In genomic region chr10:125719173-125720001, GRCh38 we compare ENCODE assay signal across 8 cellular contexts. TPM values are rescaled to one million over a fixed set of nuclear protein-coding genes. Genes with fewer than 3 reads are reported as not detected.
DNase-seq lines count a peak whose midpoint lies in the region; ATAC-seq, FAIRE-seq and TF ChIP-seq lines count a peak whose summit lies in the region.

A gene with protein sequence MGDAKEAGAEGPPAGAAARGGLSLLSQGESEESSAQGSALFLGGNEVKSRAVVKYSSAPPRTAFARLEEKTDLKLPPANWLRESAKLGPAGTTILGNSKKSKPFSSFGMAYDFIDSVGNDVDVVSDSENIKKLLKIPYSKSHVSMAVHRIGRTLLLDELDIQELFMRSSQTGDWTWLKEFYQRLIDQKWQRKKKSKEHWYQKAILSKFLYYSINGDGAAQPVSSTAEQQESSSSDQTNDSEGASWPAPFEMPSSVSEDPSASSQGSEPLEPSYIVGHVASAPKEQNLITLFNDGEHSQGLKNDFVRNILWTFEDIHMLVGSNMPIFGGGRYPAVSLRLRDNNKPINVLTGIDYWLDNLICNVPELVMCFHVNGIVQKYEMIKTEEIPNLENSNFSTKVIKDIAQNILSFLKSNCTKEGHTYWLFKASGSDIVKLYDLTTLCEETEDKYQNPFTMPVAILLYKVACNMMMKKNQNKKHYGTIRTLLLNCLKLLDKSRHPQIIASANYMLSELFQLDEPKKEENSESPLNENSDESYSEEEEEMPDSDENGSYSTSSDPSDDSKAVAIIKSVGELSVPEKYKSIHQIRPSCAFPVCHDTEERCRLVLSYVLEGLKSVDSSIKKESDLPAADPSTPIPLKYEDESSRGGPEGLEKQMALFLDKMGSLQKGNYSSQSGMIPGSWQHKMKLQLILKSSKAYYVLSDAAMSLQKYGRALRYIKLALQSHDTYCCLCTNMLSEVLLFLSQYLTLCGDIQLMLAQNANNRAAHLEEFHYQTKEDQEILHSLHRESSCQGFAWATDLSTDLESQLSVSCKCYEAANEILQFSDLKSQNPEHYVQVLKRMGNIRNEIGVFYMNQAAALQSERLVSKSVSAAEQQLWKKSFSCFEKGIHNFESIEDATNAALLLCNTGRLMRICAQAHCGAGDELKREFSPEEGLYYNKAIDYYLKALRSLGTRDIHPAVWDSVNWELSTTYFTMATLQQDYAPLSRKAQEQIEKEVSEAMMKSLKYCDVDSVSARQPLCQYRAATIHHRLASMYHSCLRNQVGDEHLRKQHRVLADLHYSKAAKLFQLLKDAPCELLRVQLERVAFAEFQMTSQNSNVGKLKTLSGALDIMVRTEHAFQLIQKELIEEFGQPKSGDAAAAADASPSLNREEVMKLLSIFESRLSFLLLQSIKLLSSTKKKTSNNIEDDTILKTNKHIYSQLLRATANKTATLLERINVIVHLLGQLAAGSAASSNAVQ (plus strand): TSS chr10:125719709. CDS start chr10:125719808, 99 bp downstream.

- peak; percentile 98 to 99 for ATAC-seq in natural killer cell treated with Interleukin-12 subunit alpha and Interleukin-12 subunit beta and Interleukin-15 and Interleukin-18, amount 100 ng/mL, for 72 hours
- ATAC-seq in stimulated activated naive CD8-positive, alpha-beta T cell treated with anti-CD3 and anti-CD28 coated beads, Interleukin-15, Interleukin-2, amounts not matched to agents 100 U/mL and 50 U/mL, for 24 hours: peak; percentile 98

- no peaks in the 10 kb centered on the region for H3K27me3 ChIP-seq in Loucy (ENCODE audit: insufficient read depth, low read length, poor library complexity, severe bottlenecking)

- peaks cover 8 to 23% of the 10 kb centered on the region in 2 donors for H3K4me1 Mint-ChIP-seq in natural killer cell treated with Interleukin-12 subunit alpha and Interleukin-12 subunit beta and Interleukin-15 and Interleukin-18, amount 100 ng/mL, for 72 hours (ENCODE audit: low read depth in 2 of 2)

- H3K9me3 ChIP-seq in Loucy (ENCODE audit: insufficient read depth, low read depth, low read length): no peaks in the 10 kb centered on the region

- peaks cover 20% of the 10 kb centered on the region for H3K36me3 Mint-ChIP-seq in natural killer cell treated with Interleukin-12 subunit alpha and Interleukin-12 subunit beta and Interleukin-15 and Interleukin-18, amount 100 ng/mL, for 72 hours

- H3K27me3 Mint-ChIP-seq in natural killer cell treated with Interleukin-12 subunit alpha and Interleukin-12 subunit beta and Interleukin-15 and Interleukin-18, amount 100 ng/mL, for 72 hours: no peaks in the 10 kb centered on the region

- H3F3A ChIP-seq in Loucy (ENCODE audit: low read depth): no peaks in the 10 kb centered on the region

- peaks cover 29% of the 10 kb centered on the region for H3K4me1 ChIP-seq in Loucy (ENCODE audit: insufficient read depth, low read length, poor library complexity, severe bottlenecking)

- H3K27ac Mint-ChIP-seq in natural killer cell treated with Interleukin-12 subunit alpha and Interleukin-12 subunit beta and Interleukin-15 and Interleukin-18, amount 100 ng/mL, for 72 hours: peak within 1 kb of the TSS; percentile 89 to 92

- H3K4me3 Mint-ChIP-seq in natural killer cell treated with Interleukin-12 subunit alpha and Interleukin-12 subunit beta and Interleukin-15 and Interleukin-18, amount 100 ng/mL, for 72 hours: peak within 1 kb of the TSS; percentile 96

- H2AFZ ChIP-seq in Loucy (ENCODE audit: low read length): peak within 1 kb of the TSS; percentile 82

- peak within 1 kb of the TSS; percentile 84 for H3K4me2 ChIP-seq in Loucy (ENCODE audit: low read depth, low read length, poor library complexity, severe bottlenecking)

- peak; percentile 97 for FAIRE-seq in H54 (lab: Jason Lieb, UNC)

- H3K79me2 ChIP-seq in Loucy (ENCODE audit: insufficient read depth, low read length): peaks cover 42% of the 10 kb centered on the region

- no peaks in the 10 kb centered on the region for H3K9me3 Mint-ChIP-seq in natural killer cell treated with Interleukin-12 subunit alpha and Interleukin-12 subunit beta and Interleukin-15 and Interleukin-18, amount 100 ng/mL, for 72 hours

- H3K9ac ChIP-seq in Loucy (ENCODE audit: low read depth, low read length, poor library complexity, severe bottlenecking): peak within 1 kb of the TSS; percentile 97

- H4K20me1 ChIP-seq in Loucy (ENCODE audit: insufficient read depth, low read length, poor library complexity, severe bottlenecking): peaks cover 38% of the 10 kb centered on the region

- TF ChIP-seq CTCF in Loucy (conservative IDR thresholded peaks at IDR 0.05; ENCODE audit: low read length) (no peak), fibroblast of pulmonary artery (IDR thresholded peaks at IDR 0.05; ENCODE audit: low read length, missing control alignments) (no peak)

- H3K4me3 ChIP-seq in Loucy (ENCODE audit: low read length, poor library complexity, severe bottlenecking) (peak within 1 kb of the TSS; percentile 98), fibroblast of pulmonary artery (replicated peaks; ENCODE audit: low read depth, low read length) (peak within 1 kb of the TSS; percentile 99)

- TF ChIP-seq POLR2A in H54 (IDR thresholded peaks at IDR 0.05; ENCODE audit: low read depth, low read length): peak; percentile 82
- TF ChIP-seq POLR2A in Raji (IDR thresholded peaks at IDR 0.05; ENCODE audit: insufficient read depth, low read depth, low read length): peak; percentile 96

- no peaks in the 10 kb centered on the region for H3K9me2 ChIP-seq in Loucy (replicated peaks; ENCODE audit: low read depth, low read length)

- peaks cover 19% of the 10 kb centered on the region; the same call in 1 of the 2 replicates for H3K36me3 ChIP-seq in Loucy (ENCODE audit: insufficient read depth, low read length)

- DNase-seq in EL (peak; percentile 99), H54 (ENCODE audit: insufficient read length, low spot score) (peak; percentile 72), fibroblast of pulmonary artery (ENCODE audit: low read depth) (peak; percentile 99)
- DNase-seq in activated T-helper 9 cell treated with anti-CD3 and anti-CD28 coated beads, Interleukin-2, amount 50 U/mL, for 16 hours (ENCODE audit: low read depth): peak; percentile 99
- DNase-seq in natural killer cell treated with Interleukin-12 subunit alpha and Interleukin-12 subunit beta and Interleukin-15 and Interleukin-18, amount 100 ng/mL, for 72 hours (ENCODE audit: low spot score): peak; percentile 99
- peak; percentile 98 for DNase-seq in stimulated activated naive CD8-positive, alpha-beta T cell treated with anti-CD3 and anti-CD28 coated beads, Interleukin-15, Interleukin-2, amounts not matched to agents 100 U/mL and 50 U/mL, for 24 hours

RNA-seq across cellular contexts. Expression of the gene that starts here (rescaled TPM):
- 10 to 100 TPM; 29.4 to 53.5 TPM for total RNA-seq in natural killer cell treated with Interleukin-12 subunit alpha and Interleukin-12 subunit beta and Interleukin-15 and Interleukin-18, amount 100 ng/mL, for 72 hours

Comparison
In these comparisons a context has a peak if more than half of its experiments do, and no peak if none do; other contexts are left out.
1. Peak in every context shown above with its lines: DNase-seq, ATAC-seq and H3K4me3 ChIP-seq.